Comparison of ENCODE assay signal across 8 cellular contexts in genomic region chr3:129829640-129830039, GRCh38.
A peak's percentile ranks its signal among the peaks of the same experiment; 100 is the strongest.
DNase-seq lines count a peak whose midpoint lies in the region; ATAC-seq and TF ChIP-seq lines count a peak whose summit lies in the region.

No MANE protein-coding gene starts in this region.

- H3K9me3 Mint-ChIP-seq in Calu3 (ENCODE audit: low read depth, unreplicated experiment) (no peaks in the 10 kb centered on the region), HFFc6 (no peaks in the 10 kb centered on the region)

- TF ChIP-seq CTCF in Calu3 (IDR thresholded peaks at IDR 0.05; ENCODE audit: unreplicated experiment) (peak; percentile 79), HFFc6 (IDR thresholded peaks at IDR 0.05) (peak; percentile 83)

- peak; percentile 65 for DNase-seq in Calu3
- peak; percentile 98 for DNase-seq in HFFc6
- DNase-seq in NCI-H82 (lab: John Stamatoyannopoulos, UW) = peak; percentile 86
- peak; percentile 84 for DNase-seq in amniotic stem cell (lab: John Stamatoyannopoulos, UW)
- no peak for DNase-seq in left ventricle myocardium superior

- no peak overlapping the region for H3K9ac ChIP-seq in rectal smooth muscle tissue (ENCODE audit: low read length)

- peaks cover 4% of the 10 kb centered on the region for H3K4me1 ChIP-seq in rectal smooth muscle tissue (ENCODE audit: control insufficient read depth, insufficient read depth, low read length)

- H3K27me3 ChIP-seq in rectal smooth muscle tissue (ENCODE audit: control insufficient read depth, insufficient read depth, low read length) = no peaks in the 10 kb centered on the region

- no peaks in the 10 kb centered on the region for H3K27me3 Mint-ChIP-seq in Calu3 (ENCODE audit: unreplicated experiment)
- no peaks in the 10 kb centered on the region for H3K27me3 Mint-ChIP-seq in HFFc6 (ENCODE audit: insufficient read depth)

- H3K36me3 Mint-ChIP-seq in Calu3 (ENCODE audit: insufficient read depth, unreplicated experiment) (peaks cover 6% of the 10 kb centered on the region), HFFc6 (ENCODE audit: low read depth) (peaks cover 4% of the 10 kb centered on the region; the same call in 1 of the 2 replicates)

- H3K4me3 ChIP-seq in rectal smooth muscle tissue (ENCODE audit: low read length) = no peak overlapping the region

- ATAC-seq in left ventricle myocardium superior (peak; percentile 89), GM21576 (IDR thresholded peaks at IDR 0.05; ENCODE audit: unreplicated experiment) (no peak), GM21528 (IDR thresholded peaks at IDR 0.05; ENCODE audit: low FRiP score, unreplicated experiment) (no peak)

- H3K4me1 Mint-ChIP-seq in Calu3 (ENCODE audit: low read depth, unreplicated experiment) (peaks cover 38% of the 10 kb centered on the region), HFFc6 (ENCODE audit: low read depth) (peaks cover 44% of the 10 kb centered on the region)

- peak overlapping the region; percentile 24 for H3K27ac ChIP-seq in rectal smooth muscle tissue (ENCODE audit: low read depth, low read length)

- H3K4me3 Mint-ChIP-seq in Calu3 (ENCODE audit: low read depth, unreplicated experiment) = no peak overlapping the region
- H3K4me3 Mint-ChIP-seq in HFFc6 = peak overlapping the region; percentile 50; the same call in 1 of the 2 replicates

- intact Hi-C loops in Calu3 (cut with micrococcal nuclease; ENCODE audit: unreplicated experiment) = loop anchor here (1.0 to 2.0 kb wide), 5 partner anchors 105 to 447 kb away; no protein-coding TSS in a partner anchor
- intact Hi-C loops in left ventricle myocardium superior (cut with micrococcal nuclease) = loop anchor here (5.0 kb wide), 2 partner anchors 177 to 337 kb away; no protein-coding TSS in a partner anchor

- CTCF ChIA-PET in Calu3 (lab: Charles Lee) = interaction anchor here (0.6 to 2.2 kb wide), 15 partner anchors 35 to 514 kb away, joined by 3 to 38 read pairs (median 4); partner anchors contain the start of gene TMCC1

- BruUV-seq in Calu3 (replicated peaks; lab: Mats Ljungman, UMichigan) = no TSS peak

- H3K36me3 ChIP-seq in rectal smooth muscle tissue (ENCODE audit: control insufficient read depth, insufficient read depth, low read length) = no peaks in the 10 kb centered on the region

- H3K27ac Mint-ChIP-seq in Calu3 (ENCODE audit: unreplicated experiment) (no peak overlapping the region), HFFc6 (peak overlapping the region; percentile 78)
